Comparison of ENCODE assay signal across 9 cellular contexts in genomic region chr17:41773190-41773588, GRCh38. TPM values are rescaled to one million over a fixed set of nuclear protein-coding genes. Genes with fewer than 3 reads are reported as not detected.
DNase-seq lines count a peak whose midpoint lies in the region; ATAC-seq and TF ChIP-seq lines count a peak whose summit lies in the region.
"Had no signal": no experiment of that assay in that cellular context is flagged by ENCODE, and none has a peak within 500 bp of the region (broad histone marks: within the 10 kb centered on the region; RNA-seq: fewer than 3 reads in every experiment).

No MANE protein-coding gene starts in this region.

- H3K4me3 ChIP-seq in cardiac muscle cell: no peak overlapping the region
- H3K4me3 ChIP-seq in gastrocnemius medialis: no peak overlapping the region

- DNase-seq in HCEC 1CT (peak; percentile 91), SW480 (ENCODE audit: low spot score) (peak; percentile 85), cardiac muscle cell (ENCODE audit: low read depth in 1 of 2, low spot score in 1 of 2) (peak; percentile 65 to 87), gastrocnemius medialis (peak; percentile 62 to 65), NCI-H2196 (lab: John Stamatoyannopoulos, UW; ENCODE audit: unreplicated experiment) (no peak), NCI-H1930 (lab: John Stamatoyannopoulos, UW) (no peak), medulla oblongata (ENCODE audit: extremely low spot score) (no peak)

- H3K9me3 ChIP-seq in cardiac muscle cell (ENCODE audit: low read depth): no peaks in the 10 kb centered on the region
- no peaks in the 10 kb centered on the region for H3K9me3 ChIP-seq in gastrocnemius medialis

- no peaks in the 10 kb centered on the region for H3K27me3 ChIP-seq in cardiac muscle cell
- no peaks in the 10 kb centered on the region for H3K27me3 ChIP-seq in gastrocnemius medialis

- TF ChIP-seq CTCF in cardiac muscle cell (IDR thresholded peaks at IDR 0.05; ENCODE audit: low read depth, low read length) (no peak), gastrocnemius medialis (IDR thresholded peaks at IDR 0.05 in 4 of 5, conservative IDR thresholded peaks at IDR 0.05 in 1 of 5) (no peak)

- TF ChIP-seq POLR2A in gastrocnemius medialis (IDR thresholded peaks at IDR 0.05): no peak

- in situ Hi-C loops in gastrocnemius medialis (cut with MboI; ENCODE audit: low sequenced_read_pairs in 4 of 4): no loop called here

- H3K27ac ChIP-seq in cardiac muscle cell (peak overlapping the region; percentile 85), gastrocnemius medialis (peak overlapping the region; percentile 36 to 94 (median 58))

- peak; percentile 19 to 46 for ATAC-seq in gastrocnemius medialis
- ATAC-seq in GM19023 (IDR thresholded peaks at IDR 0.05; ENCODE audit: unreplicated experiment): no peak

- H3K36me3 ChIP-seq in cardiac muscle cell: peaks cover 28% of the 10 kb centered on the region
- H3K36me3 ChIP-seq in gastrocnemius medialis: peaks cover 0 to 35% of the 10 kb centered on the region in 2 donors

- intact Hi-C loops in gastrocnemius medialis (cut with DNase I; ENCODE audit: low total_unique reads): no loop called here

- H3K4me1 ChIP-seq in cardiac muscle cell (ENCODE audit: low read depth): peaks cover 18% of the 10 kb centered on the region
- H3K4me1 ChIP-seq in gastrocnemius medialis: peaks cover 59 to 61% of the 10 kb centered on the region in 2 donors

RNA-seq across cellular contexts. Expression of gene JUP, which starts 13.3 kb away (rescaled TPM):
- total RNA-seq in cardiac muscle cell: 296 and 359 TPM in 2 replicates
- 160 and 206 TPM in 2 replicates for polyA plus RNA-seq in cardiac muscle cell
- 100 to 1,000 TPM in 3 of 4 donors, 10 to 100 TPM in 1; 88.8 to 135 (median 113) TPM for total RNA-seq in gastrocnemius medialis

RNA-seq across cellular contexts. Expression of gene P3H4, which starts 38.6 kb away (rescaled TPM):
- 118 and 153 TPM in 2 replicates for total RNA-seq in cardiac muscle cell
- polyA plus RNA-seq in cardiac muscle cell: 137 and 138 TPM in 2 replicates
- 1 to 10 TPM; 1.8 to 4.0 (median 2.9) TPM for total RNA-seq in gastrocnemius medialis

RNA-seq across cellular contexts. Expression of gene HAP1, which starts 38.7 kb away (rescaled TPM):
- 0.98 and 1.8 TPM in 2 replicates for total RNA-seq in cardiac muscle cell
- 0.80 and 2.1 TPM in 2 replicates for polyA plus RNA-seq in cardiac muscle cell
- under 1 TPM in 1 of 4 donors, not detected in 3; 0.22 TPM for total RNA-seq in gastrocnemius medialis
- total RNA-seq: mononuclear cell had no signal

RNA-seq across cellular contexts. Expression of gene FKBP10, which starts 39.6 kb away (rescaled TPM):
- total RNA-seq in cardiac muscle cell: 265 and 336 TPM in 2 replicates
- 113 and 165 TPM in 2 replicates for polyA plus RNA-seq in cardiac muscle cell
- 10 to 100 TPM in 2 of 4 donors, 1 to 10 TPM in 2; 7.0 to 12.9 (median 9.7) TPM for total RNA-seq in gastrocnemius medialis

Comparison
In these comparisons a context has a peak if more than half of its experiments do, and no peak if none do; other contexts are left out.
1. DNase-seq: peak in HCEC 1CT (single experiment), SW480 (single experiment), cardiac muscle cell (2 of 2) and gastrocnemius medialis (2 of 2); none in NCI-H2196 (single experiment), NCI-H1930 (0 of 2) and medulla oblongata (single experiment).
2. RNA of gene P3H4, which starts 38.6 kb away (total RNA-seq): 118 to 153 TPM in cardiac muscle cell; 1.8 to 4.0 TPM in gastrocnemius medialis; every median in the first group is over 10 times any median in the second.